In the genomic region with DNA sequence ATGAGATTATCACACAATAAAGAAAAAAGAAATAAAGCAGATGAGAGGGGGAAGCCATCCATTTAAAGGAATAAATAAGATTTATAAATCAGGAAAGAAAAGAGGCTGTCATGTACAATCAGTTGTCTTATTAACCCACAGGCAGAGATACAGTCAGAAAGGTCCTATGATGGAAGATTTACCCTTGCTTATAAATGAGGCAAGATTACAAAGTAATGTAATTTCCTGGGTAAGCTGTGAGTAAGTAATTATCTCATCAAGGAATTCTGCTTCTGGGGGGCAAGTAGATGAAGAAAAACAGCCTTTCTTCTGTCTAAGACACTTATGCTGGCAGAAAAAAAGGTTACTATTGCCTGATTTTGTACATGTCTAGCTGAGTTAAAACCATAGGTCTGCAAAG, we compare ENCODE assay signal across 25 cellular contexts.
"Had no signal": no experiment of that assay in that cellular context is flagged by ENCODE, and none has a peak within 500 bp of the region (broad histone marks: within the 10 kb centered on the region; RNA-seq: fewer than 3 reads in every experiment).

No MANE protein-coding gene starts in this region.

- H3K27ac ChIP-seq: colonic mucosa, coronary artery, dorsolateral prefrontal cortex, epithelial cell of prostate, esophagus muscularis mucosa, esophagus squamous epithelium, foreskin keratinocyte, gastrocnemius medialis, gastroesophageal sphincter, heart left ventricle, heart right ventricle, hepatocyte had no signal

- H3K4me2 ChIP-seq: hepatocyte had no signal

- H3K27me3 ChIP-seq: colonic mucosa, dorsolateral prefrontal cortex, esophagus muscularis mucosa, esophagus squamous epithelium, foreskin keratinocyte, gastrocnemius medialis, gastroesophageal sphincter, heart left ventricle, heart right ventricle, hepatocyte had no signal

- H3K4me3 ChIP-seq: colonic mucosa, coronary artery, dorsolateral prefrontal cortex, esophagus muscularis mucosa, esophagus squamous epithelium, gastrocnemius medialis, gastroesophageal sphincter, heart left ventricle, heart right ventricle, hepatocyte had no signal

- ATAC-seq: effector memory CD8-positive, alpha-beta T cell; esophagus mucosa; foreskin keratinocyte; gastrocnemius medialis; gastroesophageal sphincter; heart left ventricle; heart right ventricle had no signal

- H3K36me3 ChIP-seq: colonic mucosa, esophagus muscularis mucosa, esophagus squamous epithelium, gastrocnemius medialis, gastroesophageal sphincter, heart left ventricle, heart right ventricle had no signal

- H3K79me2 ChIP-seq: hepatocyte had no signal

- H2AFZ ChIP-seq: hepatocyte had no signal

- DNase-seq: colonic mucosa; cortex of kidney; dermis blood vessel endothelial cell; dorsolateral prefrontal cortex; effector CD4-positive, alpha-beta T cell; effector CD8-positive, alpha-beta T cell; effector memory CD4-positive, alpha-beta T cell; effector memory CD8-positive, alpha-beta T cell; endodermal cell; erythroblast; esophagus squamous epithelium; foreskin fibroblast; foreskin keratinocyte; foreskin melanocyte; gastrocnemius medialis; glutamatergic neuron; head of caudate nucleus; heart left ventricle; heart right ventricle had no signal

- H3K9me3 ChIP-seq: colonic mucosa, esophagus muscularis mucosa, esophagus squamous epithelium, gastrocnemius medialis, gastroesophageal sphincter, heart left ventricle, heart right ventricle had no signal

- H3K4me1 ChIP-seq: colonic mucosa, esophagus muscularis mucosa, esophagus squamous epithelium, foreskin keratinocyte, gastrocnemius medialis, gastroesophageal sphincter, heart left ventricle, heart right ventricle had no signal
